In the genomic region with DNA sequence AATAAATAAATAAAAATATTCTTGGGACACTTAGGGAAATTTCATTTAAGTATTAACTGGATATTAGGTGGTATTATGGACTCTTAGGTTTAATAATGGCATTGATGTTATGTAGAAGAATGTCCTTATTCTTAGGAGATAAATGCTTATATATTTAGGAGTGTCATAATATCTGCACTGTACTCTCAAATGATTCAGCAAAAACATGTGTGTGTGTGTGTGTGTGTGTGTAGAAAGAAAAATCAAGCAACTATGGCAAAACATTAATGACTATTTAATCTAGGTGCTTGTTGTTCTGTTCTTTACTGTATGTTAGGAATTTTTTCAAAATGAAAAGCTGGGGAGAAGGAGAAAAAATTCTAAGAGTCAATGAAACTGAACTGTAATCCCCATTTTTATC, we compare ENCODE assay signal across 31 cellular contexts.
"Had no signal": no experiment of that assay in that cellular context is flagged by ENCODE, and none has a peak within 500 bp of the region (broad histone marks: within the 10 kb centered on the region; RNA-seq: fewer than 3 reads in every experiment).

No MANE protein-coding gene starts in this region.

- DNase-seq: activated CD4-positive, alpha-beta T cell treated with anti-CD3 and anti-CD28 coated beads, Interleukin-2, amount 10 ng/mL, durations not matched to agents 24 days and 14 days; activated CD4-positive, alpha-beta T cell treated with anti-CD3 and anti-CD28 coated beads, Interleukin-2, amount 50 U/mL, for 4 hours; activated CD8-positive, alpha-beta T cell treated with anti-CD3 and anti-CD28 coated beads for 36 hours; activated effector memory CD4-positive, alpha-beta T cell treated with anti-CD3 and anti-CD28 coated beads, Interleukin-2, amount 50 U/mL, for 16 hours; activated naive CD4-positive, alpha-beta T cell; activated naive CD4-positive, alpha-beta T cell treated with anti-CD3 and anti-CD28 coated beads, Interleukin-2, amount 50 U/mL, for 16 hours; activated naive CD8-positive, alpha-beta T cell treated with anti-CD3 and anti-CD28 coated beads for 36 hours; activated T-cell treated with anti-CD3 and anti-CD28 coated beads, Interleukin-2, amount 50 U/mL, for 1 hour; activated T-cell treated with anti-CD3 and anti-CD28 coated beads, Interleukin-2, amount 50 U/mL, for 72 hours; amniotic stem cell; aorta; NCI-H1048; NCI-H1105 treated with DMSO at 0.1 percent for 48 hours; NCI-H1436; NCI-H1694; NCI-H1930; NCI-H2081 treated with DMSO at 0.1 percent for 48 hours; NCI-H226; NCI-H446 treated with DMSO at 0.1 percent for 48 hours; NCI-H524; NCI-H69; NCI-H82; PC-3; Peyer's patch; RPMI8226; SHP77 treated with DMSO at 0.1 percent for 48 hours; SK-N-SH had no signal

- H3K4me3 ChIP-seq: cardiac muscle cell, Peyer's patch, SJSA1 had no signal

- H3K4me2 ChIP-seq: SK-N-SH had no signal

- H3K27me3 ChIP-seq: Peyer's patch, SJSA1 had no signal

- H3K27ac ChIP-seq: cardiac muscle cell, Peyer's patch, SJSA1 had no signal

- H3K9ac ChIP-seq: SK-N-SH had no signal

- H3K36me3 ChIP-seq: Peyer's patch, SJSA1 had no signal

- ATAC-seq: activated CD8-positive, alpha-beta T cell treated with anti-CD3 and anti-CD28 coated beads for 36 hours; activated T-cell treated with anti-CD3 and anti-CD28 coated beads, Interleukin-2, amount 50 U/mL, for 72 hours; activated T-helper 17 cell treated with anti-CD3 and anti-CD28 coated beads, Interleukin-2, amount 50 U/mL, for 72 hours; PC-3 had no signal

- H3K9me3 ChIP-seq: Peyer's patch, SJSA1, SK-N-SH had no signal

- FAIRE-seq: TTC549 had no signal
